1 cellular context compared by ENCODE assay signal in the genomic region with DNA sequence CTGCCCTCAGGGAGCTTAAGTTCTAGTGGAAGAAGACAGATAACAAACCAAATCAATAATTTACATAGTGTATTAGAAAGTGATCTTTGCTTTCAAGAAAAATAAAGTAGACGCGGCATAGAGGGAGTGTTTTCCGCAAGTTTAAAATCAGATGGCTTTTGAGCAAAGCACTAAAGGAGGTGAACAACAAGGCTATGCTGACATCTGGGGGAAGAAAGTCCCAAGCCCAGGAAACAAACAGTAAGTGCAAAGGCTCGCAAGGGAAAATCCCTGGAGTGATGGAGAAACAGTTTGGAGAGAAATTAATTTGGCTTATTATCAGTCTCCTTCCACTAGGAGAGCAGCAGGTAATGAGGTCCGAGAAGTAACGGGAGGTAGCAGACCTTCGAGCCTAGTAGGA.
TF ChIP-seq lines count a peak whose summit lies in the region.

No MANE protein-coding gene starts in this region.

TF ChIP-seq in HCT116, 20 proteins besides CTCF, POLR2A, EP300 and RAD21 (continued from another document):
- TF ChIP-seq EGR1 (IDR thresholded peaks at IDR 0.05; ENCODE audit: low read depth) (no peak), EZH2 (IDR thresholded peaks at IDR 0.05) (no peak), SRF (IDR thresholded peaks at IDR 0.05; ENCODE audit: low read depth) (no peak), EZH2phosphoT487 (IDR thresholded peaks at IDR 0.05; ENCODE audit: borderline replicate concordance) (no peak), SIN3A (IDR thresholded peaks at IDR 0.05; ENCODE audit: low read depth) (no peak), CEBPB (IDR thresholded peaks at IDR 0.05; ENCODE audit: low read depth) (no peak), JUND (IDR thresholded peaks at IDR 0.05) (no peak), SP1 (IDR thresholded peaks at IDR 0.05; ENCODE audit: low read depth) (no peak), ZNF274 (IDR thresholded peaks at IDR 0.05; ENCODE audit: low read depth, low read length) (no peak), ZFX (IDR thresholded peaks at IDR 0.05) (no peak), YY1 (IDR thresholded peaks at IDR 0.05; ENCODE audit: extremely low read depth, insufficient replicate concordance, low read depth, low read length) (no peak)
- TF ChIP-seq, protein P1, sequence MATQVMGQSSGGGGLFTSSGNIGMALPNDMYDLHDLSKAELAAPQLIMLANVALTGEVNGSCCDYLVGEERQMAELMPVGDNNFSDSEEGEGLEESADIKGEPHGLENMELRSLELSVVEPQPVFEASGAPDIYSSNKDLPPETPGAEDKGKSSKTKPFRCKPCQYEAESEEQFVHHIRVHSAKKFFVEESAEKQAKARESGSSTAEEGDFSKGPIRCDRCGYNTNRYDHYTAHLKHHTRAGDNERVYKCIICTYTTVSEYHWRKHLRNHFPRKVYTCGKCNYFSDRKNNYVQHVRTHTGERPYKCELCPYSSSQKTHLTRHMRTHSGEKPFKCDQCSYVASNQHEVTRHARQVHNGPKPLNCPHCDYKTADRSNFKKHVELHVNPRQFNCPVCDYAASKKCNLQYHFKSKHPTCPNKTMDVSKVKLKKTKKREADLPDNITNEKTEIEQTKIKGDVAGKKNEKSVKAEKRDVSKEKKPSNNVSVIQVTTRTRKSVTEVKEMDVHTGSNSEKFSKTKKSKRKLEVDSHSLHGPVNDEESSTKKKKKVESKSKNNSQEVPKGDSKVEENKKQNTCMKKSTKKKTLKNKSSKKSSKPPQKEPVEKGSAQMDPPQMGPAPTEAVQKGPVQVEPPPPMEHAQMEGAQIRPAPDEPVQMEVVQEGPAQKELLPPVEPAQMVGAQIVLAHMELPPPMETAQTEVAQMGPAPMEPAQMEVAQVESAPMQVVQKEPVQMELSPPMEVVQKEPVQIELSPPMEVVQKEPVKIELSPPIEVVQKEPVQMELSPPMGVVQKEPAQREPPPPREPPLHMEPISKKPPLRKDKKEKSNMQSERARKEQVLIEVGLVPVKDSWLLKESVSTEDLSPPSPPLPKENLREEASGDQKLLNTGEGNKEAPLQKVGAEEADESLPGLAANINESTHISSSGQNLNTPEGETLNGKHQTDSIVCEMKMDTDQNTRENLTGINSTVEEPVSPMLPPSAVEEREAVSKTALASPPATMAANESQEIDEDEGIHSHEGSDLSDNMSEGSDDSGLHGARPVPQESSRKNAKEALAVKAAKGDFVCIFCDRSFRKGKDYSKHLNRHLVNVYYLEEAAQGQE (IDR thresholded peaks at IDR 0.05; ENCODE audit: low read depth) = no peak
